Comparison of ENCODE assay signal across 8 cellular contexts in the genomic region with DNA sequence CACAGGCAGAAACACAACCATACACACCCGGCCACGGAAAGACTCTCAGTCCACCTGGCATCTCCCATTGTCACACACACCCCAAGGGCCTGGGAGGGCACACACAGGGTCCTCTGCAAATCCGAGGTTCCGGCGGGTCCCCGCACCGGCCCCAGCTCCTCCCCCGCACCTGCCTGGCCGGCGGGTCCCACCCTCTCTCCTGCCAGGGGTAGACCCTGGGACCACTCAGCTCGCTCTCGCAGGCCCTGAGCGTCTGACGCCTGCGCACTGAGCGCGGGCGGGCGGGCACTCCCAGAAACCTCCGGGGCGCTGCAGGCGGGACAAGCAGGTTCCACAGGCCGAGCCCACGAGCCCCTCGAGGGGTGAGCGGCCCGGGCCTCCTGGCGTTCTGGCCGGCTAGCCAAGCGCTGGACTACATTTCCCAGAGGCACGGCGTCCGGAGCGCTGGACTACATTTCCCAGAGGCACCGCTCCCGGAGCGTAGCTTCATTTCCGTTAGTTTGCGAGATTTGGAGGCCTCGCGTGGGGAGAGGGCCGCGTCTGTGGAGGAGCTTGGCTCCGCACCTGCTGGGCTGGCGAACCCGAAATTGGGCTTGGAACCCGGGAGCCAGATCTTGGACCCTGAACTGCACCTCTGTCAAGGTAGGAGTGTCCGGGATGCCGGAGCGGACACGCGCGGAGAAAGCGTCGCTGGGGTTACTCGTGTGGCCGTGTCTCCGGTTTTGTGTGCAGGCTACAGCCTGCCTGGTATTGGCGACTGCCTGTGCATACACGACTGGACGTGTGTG. TPM values are rescaled to one million over a fixed set of nuclear protein-coding genes. Genes with fewer than 3 reads are reported as not detected.
DNase-seq lines count a peak whose midpoint lies in the region; FAIRE-seq and TF ChIP-seq lines count a peak whose summit lies in the region.

A gene (plus strand): TSS at position 505 of the 788 bp plus-strand sequence. CDS start 10,686 bp downstream, outside the sequence.

- FAIRE-seq in frontal cortex (lab: Jason Lieb, UNC), result no peak

- H2AFZ ChIP-seq in neuron (ENCODE audit: low read depth, low read length), result peak within 1 kb of the TSS; percentile 70

- H3K4me3 ChIP-seq in HEK293 (ENCODE audit: low read depth, low read length) (peak within 1 kb of the TSS; percentile 73), SJSA1 (0 out of 2 replicates have a peak within 1 kb of the TSS, but pooled peaks have one; percentile 4), neuron (ENCODE audit: low read length) (peak within 1 kb of the TSS; percentile 74)

- peak within 1 kb of the TSS; percentile 57 for H3K27ac ChIP-seq in HEK293 (ENCODE audit: extremely low read depth, low read depth, low read length)
- no peak within 1 kb of the TSS for H3K27ac ChIP-seq in SJSA1

- CTCF ChIA-PET in HEK293 (lab: Yijun Ruan, JAX), result interaction anchor here (0.6 to 1.5 kb wide), 3 partner anchors 9 to 1325 kb away, joined by 3 to 4 read pairs (median 4); a partner anchor contains a TSS

- no peak; the same call in none of the 2 replicates for TF ChIP-seq CTCF in HEK293 (tag by site-specific recombination; IDR thresholded peaks at IDR 0.05)

- peak; percentile 92 for DNase-seq in GDM1 (lab: John Stamatoyannopoulos, UW)
- peak; percentile 97 for DNase-seq in MV-4-11 (lab: John Stamatoyannopoulos, UW)
- no peak for DNase-seq in SJSA1 (ENCODE audit: low read depth in 1 of 2, low spot score in 2 of 2)
- DNase-seq in activated naive CD4-positive, alpha-beta T cell treated with Interleukin-2 at 50 U/mL for 16 hours, result peak; percentile 90
- DNase-seq in frontal cortex (ENCODE audit: low spot score in 2 of 2), result peak; percentile 79 to 81
- peak; percentile 93 for DNase-seq in stromal cell of bone marrow (ENCODE audit: low read depth)

- H3K4me1 ChIP-seq in HEK293 (ENCODE audit: control insufficient read depth, insufficient read depth, low read length) (peaks cover 7% of the 10 kb centered on the region; the same call in 1 of the 2 replicates), SJSA1 (replicated peaks) (no peaks in the 10 kb centered on the region), neuron (ENCODE audit: insufficient read depth, low read length) (peaks cover 5% of the 10 kb centered on the region)

- H3K36me3 ChIP-seq in HEK293 (ENCODE audit: control insufficient read depth in 2 of 2, insufficient read depth in 1 of 2, low read length in 2 of 2) (peaks cover 19 to 27% of the 10 kb centered on the region in 2 experiments), SJSA1 (no peaks in the 10 kb centered on the region), neuron (ENCODE audit: insufficient read depth, low read length) (no peaks in the 10 kb centered on the region)

- no peaks in the 10 kb centered on the region for H3K27me3 ChIP-seq in SJSA1 (replicated peaks)
- no peaks in the 10 kb centered on the region for H3K27me3 ChIP-seq in neuron (ENCODE audit: insufficient read depth, low read length)

- H3K9me3 ChIP-seq in HEK293 (ENCODE audit: control insufficient read depth, insufficient read depth, low read depth, low read length) (peaks cover 7% of the 10 kb centered on the region), SJSA1 (replicated peaks) (peaks cover 17% of the 10 kb centered on the region), neuron (ENCODE audit: low read length) (peaks cover 6% of the 10 kb centered on the region)

- POLR2A ChIA-PET in HEK293 (lab: Yijun Ruan, JAX), result interaction anchor here (0.5 to 1.8 kb wide), 31 partner anchors 8 to 1551 kb away, joined by 3 to 12 read pairs (median 5); a partner anchor contains a TSS

TF ChIP-seq in HEK293, 187 proteins besides CTCF, POLR2A, EP300 and RAD21 (continues in another document):
- TF ChIP-seq ZBTB1 (tag by site-specific recombination; IDR thresholded peaks at IDR 0.05) (no peak), ZNF121 (tag by site-specific recombination; IDR thresholded peaks at IDR 0.05) (0 out of 2 replicates have a peak, but pooled peaks have one; percentile 44), ZNF621 (tag by site-specific recombination; IDR thresholded peaks at IDR 0.05) (no peak), ZNF549 (tag by site-specific recombination; IDR thresholded peaks at IDR 0.05) (no peak), ZBTB20 (tag by site-specific recombination; IDR thresholded peaks at IDR 0.05) (peak; percentile 98), ZNF600 (tag by site-specific recombination; IDR thresholded peaks at IDR 0.05) (peak; percentile 87), ZNF391 (tag by site-specific recombination; IDR thresholded peaks at IDR 0.05; ENCODE audit: borderline replicate concordance, low read depth) (no peak; the same call in 1 of the 2 replicates), ZNF701 (tag by site-specific recombination; IDR thresholded peaks at IDR 0.05) (no peak), ZNF221 (tag by site-specific recombination; IDR thresholded peaks at IDR 0.05; ENCODE audit: borderline replicate concordance) (no peak; the same call in 1 of the 2 replicates), ZFP69B (tag by site-specific recombination; IDR thresholded peaks at IDR 0.05) (peak; percentile 99), ZNF133 (tag by site-specific recombination; IDR thresholded peaks at IDR 0.05) (no peak), ZNF248 (tag by site-specific recombination; IDR thresholded peaks at IDR 0.05) (no peak)
- TF ChIP-seq, protein P1, sequence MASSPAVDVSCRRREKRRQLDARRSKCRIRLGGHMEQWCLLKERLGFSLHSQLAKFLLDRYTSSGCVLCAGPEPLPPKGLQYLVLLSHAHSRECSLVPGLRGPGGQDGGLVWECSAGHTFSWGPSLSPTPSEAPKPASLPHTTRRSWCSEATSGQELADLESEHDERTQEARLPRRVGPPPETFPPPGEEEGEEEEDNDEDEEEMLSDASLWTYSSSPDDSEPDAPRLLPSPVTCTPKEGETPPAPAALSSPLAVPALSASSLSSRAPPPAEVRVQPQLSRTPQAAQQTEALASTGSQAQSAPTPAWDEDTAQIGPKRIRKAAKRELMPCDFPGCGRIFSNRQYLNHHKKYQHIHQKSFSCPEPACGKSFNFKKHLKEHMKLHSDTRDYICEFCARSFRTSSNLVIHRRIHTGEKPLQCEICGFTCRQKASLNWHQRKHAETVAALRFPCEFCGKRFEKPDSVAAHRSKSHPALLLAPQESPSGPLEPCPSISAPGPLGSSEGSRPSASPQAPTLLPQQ (tag by site-specific recombination; IDR thresholded peaks at IDR 0.05), result peak; percentile 99
- TF ChIP-seq, protein P2, sequence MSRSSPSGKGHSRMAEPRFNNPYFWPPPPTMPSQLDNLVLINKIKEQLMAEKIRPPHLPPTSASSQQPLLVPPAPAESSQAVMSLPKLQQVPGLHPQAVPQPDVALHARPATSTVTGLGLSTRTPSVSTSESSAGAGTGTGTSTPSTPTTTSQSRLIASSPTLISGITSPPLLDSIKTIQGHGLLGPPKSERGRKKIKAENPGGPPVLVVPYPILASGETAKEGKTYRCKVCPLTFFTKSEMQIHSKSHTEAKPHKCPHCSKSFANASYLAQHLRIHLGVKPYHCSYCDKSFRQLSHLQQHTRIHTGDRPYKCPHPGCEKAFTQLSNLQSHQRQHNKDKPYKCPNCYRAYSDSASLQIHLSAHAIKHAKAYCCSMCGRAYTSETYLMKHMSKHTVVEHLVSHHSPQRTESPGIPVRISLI (tag by site-specific recombination; IDR thresholded peaks at IDR 0.05), result no peak
- TF ChIP-seq, protein P3, sequence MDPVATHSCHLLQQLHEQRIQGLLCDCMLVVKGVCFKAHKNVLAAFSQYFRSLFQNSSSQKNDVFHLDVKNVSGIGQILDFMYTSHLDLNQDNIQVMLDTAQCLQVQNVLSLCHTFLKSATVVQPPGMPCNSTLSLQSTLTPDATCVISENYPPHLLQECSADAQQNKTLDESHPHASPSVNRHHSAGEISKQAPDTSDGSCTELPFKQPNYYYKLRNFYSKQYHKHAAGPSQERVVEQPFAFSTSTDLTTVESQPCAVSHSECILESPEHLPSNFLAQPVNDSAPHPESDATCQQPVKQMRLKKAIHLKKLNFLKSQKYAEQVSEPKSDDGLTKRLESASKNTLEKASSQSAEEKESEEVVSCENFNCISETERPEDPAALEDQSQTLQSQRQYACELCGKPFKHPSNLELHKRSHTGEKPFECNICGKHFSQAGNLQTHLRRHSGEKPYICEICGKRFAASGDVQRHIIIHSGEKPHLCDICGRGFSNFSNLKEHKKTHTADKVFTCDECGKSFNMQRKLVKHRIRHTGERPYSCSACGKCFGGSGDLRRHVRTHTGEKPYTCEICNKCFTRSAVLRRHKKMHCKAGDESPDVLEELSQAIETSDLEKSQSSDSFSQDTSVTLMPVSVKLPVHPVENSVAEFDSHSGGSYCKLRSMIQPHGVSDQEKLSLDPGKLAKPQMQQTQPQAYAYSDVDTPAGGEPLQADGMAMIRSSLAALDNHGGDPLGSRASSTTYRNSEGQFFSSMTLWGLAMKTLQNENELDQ (tag by site-specific recombination; IDR thresholded peaks at IDR 0.05; ENCODE audit: low read depth), result no peak

RNA-seq across cellular contexts. Expression of the gene that starts here (rescaled TPM):
- 0.18 TPM in 1 of 2 replicates, not detected in the other for total RNA-seq in SJSA1 (2014; rRNA removed; shearing (Covaris generic))
- 53.8 TPM for total RNA-seq in frontal cortex

Comparison
In these comparisons a context has a peak if more than half of its experiments do, and no peak if none do; other contexts are left out.
1. RNA of the gene that starts here (total RNA-seq): 53.8 TPM in frontal cortex (single experiment); 0.18 TPM in SJSA1; every median in the first group is over 10 times any median in the second.
2. DNase-seq: peak in GDM1 (single experiment), MV-4-11 (single experiment), activated naive CD4-positive, alpha-beta T cell treated with Interleukin-2 at 50 U/mL for 16 hours (single experiment), frontal cortex (2 of 2) and stromal cell of bone marrow (single experiment); none in SJSA1 (0 of 2).
3. H3K4me3 ChIP-seq: peak in every context shown above with its lines; median percentile 74 in neuron; 73 in HEK293; 4 in SJSA1.